13 cellular contexts compared by ENCODE assay signal in genomic region chr2:239323473-239323872, GRCh38.
A peak's percentile ranks its signal among the peaks of the same experiment; 100 is the strongest.
DNase-seq lines count a peak whose midpoint lies in the region; ATAC-seq and TF ChIP-seq lines count a peak whose summit lies in the region.
"Had no signal": no experiment of that assay in that cellular context is flagged by ENCODE, and none has a peak within 500 bp of the region (broad histone marks: within the 10 kb centered on the region; RNA-seq: fewer than 3 reads in every experiment).

No MANE protein-coding gene starts in this region.

- in situ Hi-C loops in IMR-90 (cut with MboI; ENCODE audit: low sequenced_read_pairs): no loop called here

- H3K27ac ChIP-seq in IMR-90 (ENCODE audit: insufficient read depth, low read length) (no peak overlapping the region), coronary artery (no peak overlapping the region), hepatocyte (no peak overlapping the region)
- H3K27ac ChIP-seq: PC-9 had no signal

- TF ChIP-seq POLR2A in IMR-90 (IDR thresholded peaks at IDR 0.05; ENCODE audit: low read depth, low read length): no peak

- H3K27me3 ChIP-seq in IMR-90 (ENCODE audit: control insufficient read depth, insufficient read depth, low read length): no peaks in the 10 kb centered on the region
- H3K27me3 ChIP-seq in hepatocyte: no peaks in the 10 kb centered on the region

- TF ChIP-seq CTCF in IMR-90 (conservative IDR thresholded peaks at IDR 0.05; ENCODE audit: low read depth, low read length) (no peak), coronary artery (IDR thresholded peaks at IDR 0.05) (no peak), hepatocyte (IDR thresholded peaks at IDR 0.05; ENCODE audit: poor library complexity) (no peak)

- no peak overlapping the region for H2AK9ac ChIP-seq in IMR-90 (replicated peaks; ENCODE audit: low read depth, low read length, poor library complexity)

- dilution Hi-C loops in IMR-90 (cut with HindIII; ENCODE audit: low sequenced_read_pairs, unreplicated experiment): no loop called here

- H4K91ac ChIP-seq in IMR-90 (ENCODE audit: insufficient read depth, low read depth, low read length): peak overlapping the region; percentile 63; the same call in 1 of the 2 replicates

- H3K4me2 ChIP-seq in IMR-90 (ENCODE audit: low read depth, low read length) (no peak overlapping the region), hepatocyte (no peak overlapping the region)
- H3K4me2 ChIP-seq: PC-9 had no signal

- H2AK5ac ChIP-seq in IMR-90 (ENCODE audit: low read depth, low read length): peak overlapping the region; percentile 47; the same call in 1 of the 2 replicates

- no peaks in the 10 kb centered on the region for H3K27me3 Mint-ChIP-seq in T-helper 1 cell treated with Interleukin-12 subunit alpha and Interleukin-12 subunit beta and Interleukin-4 antibody, amounts not matched to agents 30 μg/mL and 1 μg/mL, for 36 hours (ENCODE audit: low read depth)

- H2BK20ac ChIP-seq in IMR-90 (ENCODE audit: low read depth, low read length): no peak overlapping the region

- no peaks in the 10 kb centered on the region; the same call in 1 of the 2 replicates for H3K9me3 ChIP-seq in IMR-90 (ENCODE audit: control insufficient read depth, insufficient read depth, low read length)
- H3K9me3 ChIP-seq in hepatocyte (ENCODE audit: low read depth): no peaks in the 10 kb centered on the region

- H3K56ac ChIP-seq in IMR-90 (ENCODE audit: extremely low read depth, insufficient read depth, low read length): no peak overlapping the region

- no peak overlapping the region for H4K5ac ChIP-seq in IMR-90 (ENCODE audit: low read depth, low read length)

- no CpG with 5 or more reads among the region's 14 CpGs for WGBS in IMR-90 (ENCODE audit: extremely low coverage in 2 of 2, insufficient read length in 1 of 2), 2 experiments
- 85% methylated on average over 14 of the region's 14 CpGs for WGBS in hepatocyte (ENCODE audit: low lambda C conversion rate, missing lambda C conversion rate)

- H2AFZ ChIP-seq in IMR-90 (replicated peaks; ENCODE audit: low read length, poor library complexity): no peak overlapping the region
- no peak overlapping the region for H2AFZ ChIP-seq in hepatocyte
- H2AFZ ChIP-seq: PC-9 had no signal

- peaks cover 5% of the 10 kb centered on the region for H3K36me3 ChIP-seq in IMR-90 (ENCODE audit: control insufficient read depth, insufficient read depth, low read length)
- H3K36me3 ChIP-seq in hepatocyte (replicated peaks; ENCODE audit: insufficient read depth, low read depth): no peaks in the 10 kb centered on the region

- H3K27ac Mint-ChIP-seq in T-helper 1 cell treated with Interleukin-12 subunit alpha and Interleukin-12 subunit beta and Interleukin-4 antibody, amounts not matched to agents 30 μg/mL and 1 μg/mL, for 36 hours: peak overlapping the region; percentile 98

- H3K36me3 Mint-ChIP-seq in T-helper 1 cell treated with Interleukin-12 subunit alpha and Interleukin-12 subunit beta and Interleukin-4 antibody, amounts not matched to agents 30 μg/mL and 1 μg/mL, for 36 hours (ENCODE audit: low read depth): peaks cover 32% of the 10 kb centered on the region

- H4K8ac ChIP-seq in IMR-90 (ENCODE audit: low read depth in 2 of 2, low read length in 2 of 2): no peak overlapping the region

- H3K9ac ChIP-seq in IMR-90 (ENCODE audit: low read depth, low read length): no peak overlapping the region

- H2BK5ac ChIP-seq in IMR-90 (ENCODE audit: low read depth, low read length, poor library complexity, severe bottlenecking): no peak overlapping the region

- H3K23ac ChIP-seq in IMR-90 (ENCODE audit: low read depth, low read length): no peak overlapping the region

- POLR2A ChIA-PET in IMR-90 (lab: Charles Lee; ENCODE audit: unreplicated experiment): no interaction called here

- H3K4me3 Mint-ChIP-seq in T-helper 1 cell treated with Interleukin-12 subunit alpha and Interleukin-12 subunit beta and Interleukin-4 antibody, amounts not matched to agents 30 μg/mL and 1 μg/mL, for 36 hours: peak overlapping the region; percentile 58

- peaks cover 5% of the 10 kb centered on the region for H3K9me3 Mint-ChIP-seq in T-helper 1 cell treated with Interleukin-12 subunit alpha and Interleukin-12 subunit beta and Interleukin-4 antibody, amounts not matched to agents 30 μg/mL and 1 μg/mL, for 36 hours

- CTCF ChIA-PET in IMR-90 (lab: Yijun Ruan, JAX): no interaction called here

- H3K9me2 ChIP-seq in hepatocyte (replicated peaks; ENCODE audit: insufficient read depth): no peaks in the 10 kb centered on the region

- ATAC-seq in IMR-90 (ENCODE audit: low read depth): no peak
- ATAC-seq: esophagus mucosa; stimulated activated naive CD8-positive, alpha-beta T cell treated with anti-CD3 and anti-CD28 coated beads, Interleukin-15, Interleukin-2, amounts not matched to agents 100 U/mL and 50 U/mL, for 24 hours had no signal

- TF ChIP-seq RAD21 in IMR-90 (IDR thresholded peaks at IDR 0.05; ENCODE audit: low read length): no peak

- peak overlapping the region; percentile 16; the same call in 1 of the 2 replicates for H2BK120ac ChIP-seq in IMR-90 (ENCODE audit: low read depth, low read length)

- H3K4me3 ChIP-seq in IMR-90 (ENCODE audit: insufficient read depth, low read depth, low read length) (no peak overlapping the region), coronary artery (no peak overlapping the region), hepatocyte (no peak overlapping the region)
- H3K4me3 ChIP-seq: PC-9 had no signal

- no peak overlapping the region for H3K4ac ChIP-seq in IMR-90 (ENCODE audit: low read depth, low read length)

- intact Hi-C loops in IMR-90 (cut with micrococcal nuclease) (no loop called here), posterior vena cava (cut with DNase I) (loop anchor here in 1 of 2 donors (10.0 kb wide), 1 partner anchor 99 kb away; no protein-coding TSS in a partner anchor)

- H3K79me2 ChIP-seq in hepatocyte: peaks cover 80% of the 10 kb centered on the region

- no peak for DNase-seq in T-helper 1 cell
- DNase-seq in IMR-90: no peak
- peak; percentile 64 for DNase-seq in coronary artery (ENCODE audit: low spot score)
- peak; percentile 62 for DNase-seq in posterior vena cava (ENCODE audit: low spot score)
- DNase-seq in hepatocyte (ENCODE audit: low spot score): no peak
- no peak for DNase-seq in NCI-H524 treated with DMSO at 0.1 percent for 48 hours (lab: John Stamatoyannopoulos, UW)
- DNase-seq in kidney glomerular epithelial cell (lab: John Stamatoyannopoulos, UW): no peak
- DNase-seq: COR-L47, SW 1271 had no signal

- H3K9me1 ChIP-seq in IMR-90 (ENCODE audit: insufficient read depth, low read length): peaks cover 12% of the 10 kb centered on the region; the same call in 1 of the 2 replicates

- H3K18ac ChIP-seq in IMR-90 (ENCODE audit: low read depth, low read length): no peak overlapping the region; the same call in 1 of the 2 replicates

- no peak overlapping the region for H2BK15ac ChIP-seq in IMR-90 (ENCODE audit: low read depth, low read length)

- H4K20me1 ChIP-seq in IMR-90 (ENCODE audit: insufficient read depth, low read length): peaks cover 3% of the 10 kb centered on the region; the same call in 1 of the 2 replicates
- H4K20me1 ChIP-seq in hepatocyte (ENCODE audit: insufficient read depth, poor library complexity, severe bottlenecking): no peaks in the 10 kb centered on the region

- no TSS peak for BruUV-seq in IMR-90 (replicated peaks; lab: Mats Ljungman, UMichigan)

- peaks cover 32% of the 10 kb centered on the region for H3K4me1 ChIP-seq in IMR-90 (ENCODE audit: control insufficient read depth, insufficient read depth, low read length)
- peaks cover 35% of the 10 kb centered on the region for H3K4me1 ChIP-seq in hepatocyte (ENCODE audit: insufficient read depth)

- H3K14ac ChIP-seq in IMR-90 (replicated peaks; ENCODE audit: low read depth, low read length): no peak overlapping the region

- H3K4me1 Mint-ChIP-seq in T-helper 1 cell treated with Interleukin-12 subunit alpha and Interleukin-12 subunit beta and Interleukin-4 antibody, amounts not matched to agents 30 μg/mL and 1 μg/mL, for 36 hours (ENCODE audit: low read depth): peaks cover 79% of the 10 kb centered on the region

- peaks cover 43 to 81% of the 10 kb centered on the region in 2 experiments for H3K79me1 ChIP-seq in IMR-90 (ENCODE audit: low read depth in 1 of 2, low read length in 2 of 2)

TF ChIP-seq in IMR-90, 13 proteins besides CTCF, POLR2A, EP300 and RAD21:
- TF ChIP-seq MAZ (IDR thresholded peaks at IDR 0.05; ENCODE audit: borderline replicate concordance, low read depth, low read length): no peak
- TF ChIP-seq RCOR1 (IDR thresholded peaks at IDR 0.05; ENCODE audit: insufficient replicate concordance, low read length): no peak
- TF ChIP-seq CEBPB (IDR thresholded peaks at IDR 0.05; ENCODE audit: low read depth, low read length): no peak
- no peak for TF ChIP-seq MAFK (IDR thresholded peaks at IDR 0.05; ENCODE audit: low read depth, low read length)
- TF ChIP-seq FOS (IDR thresholded peaks at IDR 0.05; ENCODE audit: low read depth, low read length): no peak
- TF ChIP-seq MXI1 (IDR thresholded peaks at IDR 0.05; ENCODE audit: borderline replicate concordance, low read depth, low read length): no peak
- TF ChIP-seq, protein P1, sequence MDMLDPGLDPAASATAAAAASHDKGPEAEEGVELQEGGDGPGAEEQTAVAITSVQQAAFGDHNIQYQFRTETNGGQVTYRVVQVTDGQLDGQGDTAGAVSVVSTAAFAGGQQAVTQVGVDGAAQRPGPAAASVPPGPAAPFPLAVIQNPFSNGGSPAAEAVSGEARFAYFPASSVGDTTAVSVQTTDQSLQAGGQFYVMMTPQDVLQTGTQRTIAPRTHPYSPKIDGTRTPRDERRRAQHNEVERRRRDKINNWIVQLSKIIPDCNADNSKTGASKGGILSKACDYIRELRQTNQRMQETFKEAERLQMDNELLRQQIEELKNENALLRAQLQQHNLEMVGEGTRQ (IDR thresholded peaks at IDR 0.05; ENCODE audit: low read depth, low read length): no peak
- TF ChIP-seq RFX5 (IDR thresholded peaks at IDR 0.05; ENCODE audit: low read depth, low read length): no peak
- no peak for TF ChIP-seq NFE2L2 (IDR thresholded peaks at IDR 0.05; ENCODE audit: low read depth, low read length)
- no peak for TF ChIP-seq BHLHE40 (IDR thresholded peaks at IDR 0.05; ENCODE audit: low read depth, low read length)
- no peak for TF ChIP-seq CHD1 (IDR thresholded peaks at IDR 0.05; ENCODE audit: low read depth, low read length)

Comparison
In these comparisons a context has a peak if more than half of its experiments do, and no peak if none do; other contexts are left out.
1. DNase-seq: peak in coronary artery (single experiment) and posterior vena cava (single experiment); none in T-helper 1 cell (0 of 5), IMR-90 (single experiment), hepatocyte (single experiment), NCI-H524 treated with DMSO at 0.1 percent for 48 hours (single experiment) and kidney glomerular epithelial cell (single experiment).